ENCODE assay signal across 7 cellular contexts in genomic region chr7:150988230-150989226, GRCh38. TPM values are rescaled to one million over a fixed set of nuclear protein-coding genes. Genes with fewer than 3 reads are reported as not detected.
DNase-seq lines count a peak whose midpoint lies in the region; ATAC-seq and TF ChIP-seq lines count a peak whose summit lies in the region.

No MANE protein-coding gene starts in this region.

- DNase-seq in NCI-H2081 (lab: John Stamatoyannopoulos, UW) (peak; percentile 86 to 89), chondrocyte (ENCODE audit: low spot score) (no peak), left colon (peak in 1 of 2 donors; percentile 64), T1000 (lab: John Stamatoyannopoulos, UW) (no peak)
- DNase-seq in activated CD4-positive, alpha-beta T cell treated with anti-CD3 and anti-CD28 coated beads for 1 hour = peak; percentile 55
- DNase-seq in stimulated activated CD4-positive, alpha-beta T cell treated with anti-CD3 and anti-CD28 coated beads, TNF-alpha, amount 100 ng/mL, for 24 hours (ENCODE audit: low read depth in 3 of 3) = peak in 2 of 3 experiments; percentile 58 to 70

- peaks cover 14% of the 10 kb centered on the region for H3K4me1 Mint-ChIP-seq in chondrocyte (ENCODE audit: low read depth)

- ATAC-seq in left colon = peak; percentile 58

- H3K4me3 Mint-ChIP-seq in chondrocyte (ENCODE audit: unreplicated experiment) = peak overlapping the region; percentile 33

- peaks cover 2% of the 10 kb centered on the region for H3K36me3 Mint-ChIP-seq in chondrocyte (ENCODE audit: low read depth)

- H3K27me3 Mint-ChIP-seq in chondrocyte (ENCODE audit: low read depth) = peaks cover 17% of the 10 kb centered on the region

- H3K27ac Mint-ChIP-seq in chondrocyte (ENCODE audit: unreplicated experiment) = no peak overlapping the region

- peaks cover 15% of the 10 kb centered on the region for H3K9me3 Mint-ChIP-seq in chondrocyte (ENCODE audit: low read depth)

- peak; percentile 83 for TF ChIP-seq CTCF in GM12875 (IDR thresholded peaks at IDR 0.05; ENCODE audit: borderline replicate concordance, insufficient read depth, low read depth, low read length)
- peak; percentile 92 for TF ChIP-seq CTCF in chondrocyte (IDR thresholded peaks at IDR 0.05)

- no peak overlapping the region for H3K4me3 ChIP-seq in GM12875 (ENCODE audit: low read depth, low read length)

- intact Hi-C loops in left colon (cut with DNase I, micrococcal nuclease) = loop anchor here (10.0 kb wide), 2 partner anchors 94 to 204 kb away; no protein-coding TSS in a partner anchor

RNA-seq across cellular contexts. Expression of gene NOS3, which starts 2.3 kb away (rescaled TPM):
- total RNA-seq in chondrocyte (not detected in 3 replicates), left colon (1 to 10 TPM; 2.7 to 5.4 TPM)

RNA-seq across cellular contexts. Expression of gene KCNH2, which starts 10.4 kb away (rescaled TPM):
- total RNA-seq in chondrocyte = 0.19 to 0.33 TPM (median 0.30 TPM) in 3 replicates
- total RNA-seq in left colon = 10 to 100 TPM in 1 of 2 donors, under 1 TPM in 1; 0.92 to 10.4 TPM

RNA-seq across cellular contexts. Expression of gene ATG9B, which starts 35.8 kb away (rescaled TPM):
- 1.5 to 1.6 TPM in 2 of 3 replicates, not detected in the other for total RNA-seq in chondrocyte
- total RNA-seq in left colon = under 1 TPM in 1 of 2 donors, not detected in 1; 0.22 TPM

RNA-seq across cellular contexts. Expression of gene ABCB8, which starts 39.7 kb away (rescaled TPM):
- total RNA-seq in chondrocyte (30.2 to 45.7 TPM (median 32.1 TPM) in 3 replicates), left colon (10 to 100 TPM; 25.3 to 40.0 TPM)

RNA-seq across cellular contexts. Expression of gene ASIC3, which starts 59.8 kb away (rescaled TPM):
- 2.2 to 4.9 TPM (median 2.4 TPM) in 3 replicates for total RNA-seq in chondrocyte
- 1 to 10 TPM; 1.4 to 2.3 TPM for total RNA-seq in left colon

Comparison
In these comparisons a context has a peak if more than half of its experiments do, and no peak if none do; other contexts are left out.
1. DNase-seq: peak in NCI-H2081 (2 of 2), activated CD4-positive, alpha-beta T cell treated with anti-CD3 and anti-CD28 coated beads for 1 hour (single experiment) and stimulated activated CD4-positive, alpha-beta T cell treated with anti-CD3 and anti-CD28 coated beads, TNF-alpha, amount 100 ng/mL, for 24 hours (2 of 3); none in chondrocyte (single experiment) and T1000 (single experiment).